ENCODE assay signal across 8 cellular contexts in the genomic region with DNA sequence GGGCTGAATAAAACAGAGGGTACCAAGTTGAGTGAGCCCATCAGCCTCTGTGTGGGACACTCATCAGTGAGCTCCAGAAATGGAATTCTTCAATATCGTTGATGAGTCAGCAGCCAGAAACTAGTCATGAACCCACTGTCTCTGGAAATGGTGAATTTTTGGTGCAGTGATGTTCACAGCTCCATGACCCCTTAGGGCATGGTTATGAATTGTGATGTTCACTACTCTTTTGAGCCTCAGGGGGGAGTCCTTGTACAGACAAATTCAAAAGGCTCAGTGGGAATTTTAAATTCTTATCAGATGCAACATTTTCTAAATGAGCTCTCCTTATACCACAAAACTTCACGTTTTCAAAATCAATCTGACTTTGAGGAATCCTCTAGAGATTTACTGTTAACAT.
DNase-seq lines count a peak whose midpoint lies in the region; ATAC-seq and TF ChIP-seq lines count a peak whose summit lies in the region.

No MANE protein-coding gene starts in this region.

- intact Hi-C loops in dorsolateral prefrontal cortex (cut with DNase I) = loop anchor here (10.0 kb wide), 2 partner anchors 91 to 109 kb away; no protein-coding TSS in a partner anchor

- no peaks in the 10 kb centered on the region for H3K9me3 Mint-ChIP-seq in effector memory CD8-positive, alpha-beta T cell

- ATAC-seq in GM21526 (IDR thresholded peaks at IDR 0.05; ENCODE audit: low FRiP score, unreplicated experiment) (peak; percentile 68), HG03135 (IDR thresholded peaks at IDR 0.05; ENCODE audit: unreplicated experiment) (no peak), HG03095 (IDR thresholded peaks at IDR 0.05; ENCODE audit: unreplicated experiment) (no peak)
- ATAC-seq in effector memory CD8-positive, alpha-beta T cell (replicated peaks) = no peak

- H3K4me1 ChIP-seq in parathyroid adenoma = no peaks in the 10 kb centered on the region

- no peaks in the 10 kb centered on the region for H3K4me1 Mint-ChIP-seq in effector memory CD8-positive, alpha-beta T cell (ENCODE audit: low read depth in 2 of 2)

- H3K4me2 ChIP-seq in parathyroid adenoma (ENCODE audit: low read length) = no peak overlapping the region

- H3K9me3 ChIP-seq in parathyroid adenoma (ENCODE audit: control insufficient read depth, low read length) = no peaks in the 10 kb centered on the region

- no peaks in the 10 kb centered on the region for H3K36me3 Mint-ChIP-seq in effector memory CD8-positive, alpha-beta T cell (ENCODE audit: insufficient read depth)

- H3K4me3 ChIP-seq in dorsolateral prefrontal cortex (no peak overlapping the region), parathyroid adenoma (ENCODE audit: low read depth, low read length) (no peak overlapping the region)

- H3K9ac ChIP-seq in parathyroid adenoma = no peak overlapping the region

- H2AFZ ChIP-seq in parathyroid adenoma = no peak overlapping the region

- no peaks in the 10 kb centered on the region for H3K36me3 ChIP-seq in parathyroid adenoma (ENCODE audit: control insufficient read depth, insufficient read depth, low read length)

- no peak overlapping the region for H3K27ac Mint-ChIP-seq in effector memory CD8-positive, alpha-beta T cell

- peaks cover 0 to 25% of the 10 kb centered on the region in 2 donors for H3K27me3 Mint-ChIP-seq in effector memory CD8-positive, alpha-beta T cell

- TF ChIP-seq CTCF in dorsolateral prefrontal cortex (IDR thresholded peaks at IDR 0.05 in 54 of 56, conservative IDR thresholded peaks at IDR 0.05 in 2 of 56; ENCODE audit: low read depth in 1 of 56, partially characterized antibody in 56 of 56) (peak; percentile 14 to 72 (median 58)), parathyroid adenoma (IDR thresholded peaks at IDR 0.05) (peak; percentile 10)

- no peaks in the 10 kb centered on the region for H3K27me3 ChIP-seq in dorsolateral prefrontal cortex
- H3K27me3 ChIP-seq in parathyroid adenoma (ENCODE audit: control insufficient read depth, insufficient read depth, low read length) = no peaks in the 10 kb centered on the region

- H3K4me3 Mint-ChIP-seq in effector memory CD8-positive, alpha-beta T cell = no peak overlapping the region

- DNase-seq in AG20443 (ENCODE audit: low spot score) = peak; percentile 72
- peak; percentile 8 for DNase-seq in NCI-H446 treated with DMSO at 0.1 percent for 48 hours (lab: John Stamatoyannopoulos, UW)
- no peak for DNase-seq in dorsolateral prefrontal cortex
- no peak for DNase-seq in effector memory CD8-positive, alpha-beta T cell

- H3K79me2 ChIP-seq in parathyroid adenoma = no peaks in the 10 kb centered on the region

- peak overlapping the region in 1 of 59 donors; percentile 18 for H3K27ac ChIP-seq in dorsolateral prefrontal cortex
- no peak overlapping the region for H3K27ac ChIP-seq in parathyroid adenoma

Comparison
In these comparisons a context has a peak if more than half of its experiments do, and no peak if none do; other contexts are left out.
1. DNase-seq: peak in AG20443 (single experiment) and NCI-H446 treated with DMSO at 0.1 percent for 48 hours (single experiment); none in dorsolateral prefrontal cortex (0 of 10) and effector memory CD8-positive, alpha-beta T cell (0 of 3).